In the genomic region with DNA sequence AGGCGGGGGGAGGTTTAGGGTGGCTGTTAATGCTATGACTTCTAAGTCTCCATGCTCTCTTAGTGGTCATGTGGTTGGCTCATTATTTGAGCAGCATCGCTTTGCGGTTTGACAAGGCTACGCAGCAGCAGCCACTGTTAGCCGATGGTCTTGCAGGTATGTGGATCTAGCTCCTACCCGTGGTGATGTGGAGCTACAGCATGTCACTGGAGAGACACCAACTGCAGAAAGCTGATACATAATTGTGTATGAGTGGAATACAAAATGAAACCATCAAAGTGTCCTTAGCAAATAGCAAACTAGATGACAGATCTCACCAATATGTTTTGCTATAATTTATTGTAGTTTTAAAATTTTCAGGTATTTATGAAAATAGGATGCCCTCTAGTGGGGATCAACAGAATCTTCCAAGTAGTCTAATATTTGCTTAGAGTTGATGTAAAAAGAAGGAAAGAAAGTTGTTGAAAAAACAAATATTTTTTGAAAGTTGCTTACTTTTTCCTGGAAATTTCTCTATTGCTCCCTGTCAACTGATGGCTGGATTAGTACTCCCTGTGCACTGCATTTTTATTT, we compare ENCODE assay signal across 8 cellular contexts.
DNase-seq lines count a peak whose midpoint lies in the region; FAIRE-seq and TF ChIP-seq lines count a peak whose summit lies in the region.

No MANE protein-coding gene starts in this region.

- TF ChIP-seq EP300 in suprapubic skin (IDR thresholded peaks at IDR 0.05), result no peak

- H3K4me3 ChIP-seq in GM12864 (ENCODE audit: low read depth, low read length) (no peak overlapping the region), HEK293 (ENCODE audit: low read depth, low read length) (no peak overlapping the region), LNCaP clone FGC (ENCODE audit: low read depth, low read length) (no peak overlapping the region), suprapubic skin (no peak overlapping the region)

- H3K36me3 ChIP-seq in HEK293 (ENCODE audit: control insufficient read depth in 2 of 2, insufficient read depth in 1 of 2, low read length in 2 of 2) (no peaks in the 10 kb centered on the region), suprapubic skin (no peaks in the 10 kb centered on the region)

- POLR2A ChIA-PET in HEK293 (lab: Yijun Ruan, JAX), result no interaction called here

- H3K9me3 ChIP-seq in HEK293 (ENCODE audit: control insufficient read depth, insufficient read depth, low read depth, low read length), result no peaks in the 10 kb centered on the region
- no peaks in the 10 kb centered on the region for H3K9me3 ChIP-seq in suprapubic skin

- TF ChIP-seq CTCF in GM12864 (IDR thresholded peaks at IDR 0.05; ENCODE audit: low read depth, low read length, missing control alignments), result peak; percentile 98
- peak; percentile 85 for TF ChIP-seq CTCF in HEK293 (tag by site-specific recombination; IDR thresholded peaks at IDR 0.05)
- peak; percentile 99 for TF ChIP-seq CTCF in LNCaP clone FGC (IDR thresholded peaks at IDR 0.05; ENCODE audit: control insufficient read depth, extremely low read depth, insufficient read depth)
- TF ChIP-seq CTCF in suprapubic skin (IDR thresholded peaks at IDR 0.05), result peak; percentile 55 to 78

- H3K27me3 ChIP-seq in suprapubic skin, result no peaks in the 10 kb centered on the region

- TF ChIP-seq POLR2A in suprapubic skin (IDR thresholded peaks at IDR 0.05), result no peak

- WGBS in suprapubic skin, result 1% methylated on average over 6 of the region's 6 CpGs

- H3K27ac ChIP-seq in HEK293 (ENCODE audit: extremely low read depth, low read depth, low read length) (no peak overlapping the region), suprapubic skin (no peak overlapping the region)

- peak; percentile 41 for FAIRE-seq in A204.1 (lab: Jason Lieb, UNC)

- CTCF ChIA-PET in HEK293 (lab: Yijun Ruan, JAX), result interaction anchor here (0.5 to 6.5 kb wide), 45 partner anchors 8 to 915 kb away, joined by 3 to 93 read pairs (median 5); a partner anchor contains a TSS

- DNase-seq in GM12864 (ENCODE audit: low read depth) (peak; percentile 62), LNCaP clone FGC (ENCODE audit: low read depth) (peak; percentile 91), OCI-M1 (lab: John Stamatoyannopoulos, UW) (peak; percentile 93), cerebellar cortex (ENCODE audit: low spot score) (peak; percentile 80), kidney tubule cell (ENCODE audit: low spot score) (peak; percentile 91), suprapubic skin (ENCODE audit: low spot score in 2 of 2) (peak; percentile 74 to 78)

- H3K4me1 ChIP-seq in HEK293 (ENCODE audit: control insufficient read depth, insufficient read depth, low read length) (peaks cover 7% of the 10 kb centered on the region), suprapubic skin (no peaks in the 10 kb centered on the region)

TF ChIP-seq in HEK293, 187 proteins besides CTCF, POLR2A, EP300 and RAD21 (continues in another document):
- TF ChIP-seq ZNF561 (tag by site-specific recombination; IDR thresholded peaks at IDR 0.05; ENCODE audit: borderline replicate concordance) (no peak), ZNF777 (tag by site-specific recombination; IDR thresholded peaks at IDR 0.05; ENCODE audit: borderline replicate concordance) (no peak), ZNF560 (tag by site-specific recombination; IDR thresholded peaks at IDR 0.05; ENCODE audit: borderline replicate concordance) (no peak), ZNF791 (tag by site-specific recombination; IDR thresholded peaks at IDR 0.05) (no peak), ZNF366 (tag by site-specific recombination; conservative IDR thresholded peaks at IDR 0.05) (no peak), SP3 (tag by site-specific recombination; IDR thresholded peaks at IDR 0.05) (0 out of 2 replicates have a peak, but pooled peaks have one; percentile 15), ZNF654 (tag by site-specific recombination; IDR thresholded peaks at IDR 0.05; ENCODE audit: low read depth) (peak; percentile 95), ZNF600 (tag by site-specific recombination; IDR thresholded peaks at IDR 0.05) (no peak), ZNF391 (tag by site-specific recombination; IDR thresholded peaks at IDR 0.05; ENCODE audit: borderline replicate concordance, low read depth) (0 out of 2 replicates have a peak, but pooled peaks have one; percentile 35), ZNF596 (tag by site-specific recombination; IDR thresholded peaks at IDR 0.05) (no peak), GLIS1 (tag by site-specific recombination; IDR thresholded peaks at IDR 0.05) (no peak), ZNF335 (tag by site-specific recombination; conservative IDR thresholded peaks at IDR 0.05) (no peak), ZNF501 (tag by site-specific recombination; IDR thresholded peaks at IDR 0.05) (no peak), ZNF2 (tag by site-specific recombination; IDR thresholded peaks at IDR 0.05) (peak; percentile 59; the same call in 1 of the 2 replicates), TRIM28 (IDR thresholded peaks at IDR 0.05; ENCODE audit: borderline replicate concordance, low read length) (0 out of 2 replicates have a peak, but pooled peaks have one; percentile 55), FEZF1 (tag by site-specific recombination; IDR thresholded peaks at IDR 0.05) (peak; percentile 29; the same call in 1 of the 2 replicates)
- TF ChIP-seq, protein P1, sequence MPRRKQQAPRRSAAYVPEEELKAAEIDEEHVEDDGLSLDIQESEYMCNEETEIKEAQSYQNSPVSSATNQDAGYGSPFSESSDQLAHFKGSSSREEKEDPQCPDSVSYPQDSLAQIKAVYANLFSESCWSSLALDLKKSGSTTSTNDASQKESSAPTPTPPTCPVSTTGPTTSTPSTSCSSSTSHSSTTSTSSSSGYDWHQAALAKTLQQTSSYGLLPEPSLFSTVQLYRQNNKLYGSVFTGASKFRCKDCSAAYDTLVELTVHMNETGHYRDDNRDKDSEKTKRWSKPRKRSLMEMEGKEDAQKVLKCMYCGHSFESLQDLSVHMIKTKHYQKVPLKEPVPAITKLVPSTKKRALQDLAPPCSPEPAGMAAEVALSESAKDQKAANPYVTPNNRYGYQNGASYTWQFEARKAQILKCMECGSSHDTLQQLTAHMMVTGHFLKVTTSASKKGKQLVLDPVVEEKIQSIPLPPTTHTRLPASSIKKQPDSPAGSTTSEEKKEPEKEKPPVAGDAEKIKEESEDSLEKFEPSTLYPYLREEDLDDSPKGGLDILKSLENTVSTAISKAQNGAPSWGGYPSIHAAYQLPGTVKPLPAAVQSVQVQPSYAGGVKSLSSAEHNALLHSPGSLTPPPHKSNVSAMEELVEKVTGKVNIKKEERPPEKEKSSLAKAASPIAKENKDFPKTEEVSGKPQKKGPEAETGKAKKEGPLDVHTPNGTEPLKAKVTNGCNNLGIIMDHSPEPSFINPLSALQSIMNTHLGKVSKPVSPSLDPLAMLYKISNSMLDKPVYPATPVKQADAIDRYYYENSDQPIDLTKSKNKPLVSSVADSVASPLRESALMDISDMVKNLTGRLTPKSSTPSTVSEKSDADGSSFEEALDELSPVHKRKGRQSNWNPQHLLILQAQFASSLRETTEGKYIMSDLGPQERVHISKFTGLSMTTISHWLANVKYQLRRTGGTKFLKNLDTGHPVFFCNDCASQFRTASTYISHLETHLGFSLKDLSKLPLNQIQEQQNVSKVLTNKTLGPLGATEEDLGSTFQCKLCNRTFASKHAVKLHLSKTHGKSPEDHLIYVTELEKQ (tag by site-specific recombination; IDR thresholded peaks at IDR 0.05; ENCODE audit: borderline replicate concordance), result no peak
- TF ChIP-seq, protein P2, sequence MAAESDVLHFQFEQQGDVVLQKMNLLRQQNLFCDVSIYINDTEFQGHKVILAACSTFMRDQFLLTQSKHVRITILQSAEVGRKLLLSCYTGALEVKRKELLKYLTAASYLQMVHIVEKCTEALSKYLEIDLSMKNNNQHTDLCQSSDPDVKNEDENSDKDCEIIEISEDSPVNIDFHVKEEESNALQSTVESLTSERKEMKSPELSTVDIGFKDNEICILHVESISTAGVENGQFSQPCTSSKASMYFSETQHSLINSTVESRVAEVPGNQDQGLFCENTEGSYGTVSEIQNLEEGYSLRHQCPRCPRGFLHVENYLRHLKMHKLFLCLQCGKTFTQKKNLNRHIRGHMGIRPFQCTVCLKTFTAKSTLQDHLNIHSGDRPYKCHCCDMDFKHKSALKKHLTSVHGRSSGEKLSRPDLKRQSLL (tag by site-specific recombination; IDR thresholded peaks at IDR 0.05), result 0 out of 2 replicates have a peak, but pooled peaks have one; percentile 18
- TF ChIP-seq, protein P3, sequence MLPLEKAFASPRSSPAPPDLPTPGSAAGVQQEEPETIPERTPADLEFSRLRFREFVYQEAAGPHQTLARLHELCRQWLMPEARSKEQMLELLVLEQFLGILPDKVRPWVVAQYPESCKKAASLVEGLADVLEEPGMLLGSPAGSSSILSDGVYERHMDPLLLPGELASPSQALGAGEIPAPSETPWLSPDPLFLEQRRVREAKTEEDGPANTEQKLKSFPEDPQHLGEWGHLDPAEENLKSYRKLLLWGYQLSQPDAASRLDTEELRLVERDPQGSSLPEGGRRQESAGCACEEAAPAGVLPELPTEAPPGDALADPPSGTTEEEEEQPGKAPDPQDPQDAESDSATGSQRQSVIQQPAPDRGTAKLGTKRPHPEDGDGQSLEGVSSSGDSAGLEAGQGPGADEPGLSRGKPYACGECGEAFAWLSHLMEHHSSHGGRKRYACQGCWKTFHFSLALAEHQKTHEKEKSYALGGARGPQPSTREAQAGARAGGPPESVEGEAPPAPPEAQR (tag by site-specific recombination; IDR thresholded peaks at IDR 0.05), result no peak
- TF ChIP-seq, protein P4, sequence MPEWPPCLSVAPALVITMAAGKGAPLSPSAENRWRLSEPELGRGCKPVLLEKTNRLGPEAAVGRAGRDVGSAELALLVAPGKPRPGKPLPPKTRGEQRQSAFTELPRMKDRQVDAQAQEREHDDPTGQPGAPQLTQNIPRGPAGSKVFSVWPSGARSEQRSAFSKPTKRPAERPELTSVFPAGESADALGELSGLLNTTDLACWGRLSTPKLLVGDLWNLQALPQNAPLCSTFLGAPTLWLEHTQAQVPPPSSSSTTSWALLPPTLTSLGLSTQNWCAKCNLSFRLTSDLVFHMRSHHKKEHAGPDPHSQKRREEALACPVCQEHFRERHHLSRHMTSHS (tag by site-specific recombination; IDR thresholded peaks at IDR 0.05), result no peak
- TF ChIP-seq, protein P5, sequence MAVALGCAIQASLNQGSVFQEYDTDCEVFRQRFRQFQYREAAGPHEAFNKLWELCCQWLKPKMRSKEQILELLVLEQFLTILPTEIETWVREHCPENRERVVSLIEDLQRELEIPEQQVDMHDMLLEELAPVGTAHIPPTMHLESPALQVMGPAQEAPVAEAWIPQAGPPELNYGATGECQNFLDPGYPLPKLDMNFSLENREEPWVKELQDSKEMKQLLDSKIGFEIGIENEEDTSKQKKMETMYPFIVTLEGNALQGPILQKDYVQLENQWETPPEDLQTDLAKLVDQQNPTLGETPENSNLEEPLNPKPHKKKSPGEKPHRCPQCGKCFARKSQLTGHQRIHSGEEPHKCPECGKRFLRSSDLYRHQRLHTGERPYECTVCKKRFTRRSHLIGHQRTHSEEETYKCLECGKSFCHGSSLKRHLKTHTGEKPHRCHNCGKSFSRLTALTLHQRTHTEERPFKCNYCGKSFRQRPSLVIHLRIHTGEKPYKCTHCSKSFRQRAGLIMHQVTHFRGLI (tag by site-specific recombination; IDR thresholded peaks at IDR 0.05), result no peak
